1 cellular context compared by ENCODE assay signal in genomic region chr14:55381040-55381439, GRCh38.
TF ChIP-seq lines count a peak whose summit lies in the region.

No MANE protein-coding gene starts in this region.

TF ChIP-seq in HepG2, 621 proteins besides CTCF, POLR2A, EP300 and RAD21:
- peak; percentile 20; the same call in 1 of the 2 replicates for TF ChIP-seq CEBPB (IDR thresholded peaks at IDR 0.05; ENCODE audit: borderline replicate concordance, low read depth, low read length)
- peak; percentile 38; the same call in 1 of the 2 replicates for TF ChIP-seq AHDC1 (CRISPR knock-in tag; IDR thresholded peaks at IDR 0.05; ENCODE audit: borderline replicate concordance)
- TF ChIP-seq TEAD3 (CRISPR knock-in tag; optimal IDR thresholded peaks at IDR 0.05; ENCODE audit: borderline replicate concordance), result peak; percentile 45
- peak; percentile 58; the same call in 1 of the 2 replicates for TF ChIP-seq HOMEZ (CRISPR knock-in tag; IDR thresholded peaks at IDR 0.05; ENCODE audit: low read depth)
- no peak for TF ChIP-seq ZNF180 (CRISPR knock-in tag; IDR thresholded peaks at IDR 0.05; ENCODE audit: borderline replicate concordance, low read depth)
- TF ChIP-seq NFIC (IDR thresholded peaks at IDR 0.05; ENCODE audit: low read length), result no peak
- no peak for TF ChIP-seq SOX13 (IDR thresholded peaks at IDR 0.05)
- peak in 1 of 2 experiments; percentile 63; a peak in 2 of 4 replicates for TF ChIP-seq SOX13 (CRISPR knock-in tag; conservative IDR thresholded peaks at IDR 0.05 in 1 of 2, IDR thresholded peaks at IDR 0.05 in 1 of 2)
- TF ChIP-seq GPN1 (CRISPR knock-in tag; IDR thresholded peaks at IDR 0.05; ENCODE audit: borderline replicate concordance), result no peak
- no peak for TF ChIP-seq FOXK2 (IDR thresholded peaks at IDR 0.05)
- TF ChIP-seq ARID5B (CRISPR knock-in tag; IDR thresholded peaks at IDR 0.05), result 0 out of 2 replicates have a peak, but pooled peaks have one; percentile 32
- no peak for TF ChIP-seq ATF2 (CRISPR knock-in tag; IDR thresholded peaks at IDR 0.05)
- peak; percentile 55; the same call in 1 of the 2 replicates for TF ChIP-seq ATF3 (CRISPR knock-in tag; IDR thresholded peaks at IDR 0.05)
- no peak for TF ChIP-seq ZNF557 (CRISPR knock-in tag; IDR thresholded peaks at IDR 0.05)
- TF ChIP-seq NR2F6 (IDR thresholded peaks at IDR 0.05), result peak; percentile 31; the same call in 1 of the 2 replicates
- no peak for TF ChIP-seq NR2F6 (CRISPR knock-in tag; IDR thresholded peaks at IDR 0.05)
- TF ChIP-seq HNF4A (CRISPR knock-in tag; IDR thresholded peaks at IDR 0.05), result peak; percentile 42; the same call in 1 of the 2 replicates
- no peak for TF ChIP-seq ZNF605 (CRISPR knock-in tag; IDR thresholded peaks at IDR 0.05)
- peak in 1 of 2 experiments; percentile 36; a peak in 1 of 4 replicates for TF ChIP-seq NR2F1 (CRISPR knock-in tag; IDR thresholded peaks at IDR 0.05)
- TF ChIP-seq ISL2 (CRISPR knock-in tag; IDR thresholded peaks at IDR 0.05), result no peak
- TF ChIP-seq ZNF576 (CRISPR knock-in tag; IDR thresholded peaks at IDR 0.05), result no peak
- TF ChIP-seq HNF4G (IDR thresholded peaks at IDR 0.05; ENCODE audit: borderline replicate concordance, low read depth, low read length), result peak; percentile 21; the same call in 1 of the 2 replicates
- no peak for TF ChIP-seq HNF4G (CRISPR knock-in tag; IDR thresholded peaks at IDR 0.05; ENCODE audit: borderline replicate concordance, low read depth)
- TF ChIP-seq PAXIP1 (CRISPR knock-in tag; conservative IDR thresholded peaks at IDR 0.05), result peak; percentile 53
- no peak for TF ChIP-seq SOX6 (IDR thresholded peaks at IDR 0.05)
- TF ChIP-seq SOX6 (CRISPR knock-in tag; IDR thresholded peaks at IDR 0.05), result peak; percentile 50; the same call in 1 of the 2 replicates
- TF ChIP-seq ZNF629 (CRISPR knock-in tag; conservative IDR thresholded peaks at IDR 0.05), result no peak
- peak; percentile 52 for TF ChIP-seq GATAD2A (CRISPR knock-in tag; IDR thresholded peaks at IDR 0.05)
- no peak for TF ChIP-seq ZNF143 (CRISPR knock-in tag; IDR thresholded peaks at IDR 0.05)
- TF ChIP-seq NFATC3 (CRISPR knock-in tag; IDR thresholded peaks at IDR 0.05), result no peak
- TF ChIP-seq CREB1 (IDR thresholded peaks at IDR 0.05), result peak; percentile 54; the same call in 1 of the 2 replicates
- peak; percentile 54; the same call in 1 of the 2 replicates for TF ChIP-seq CREB1 (CRISPR knock-in tag; IDR thresholded peaks at IDR 0.05)
- peak; percentile 84 for TF ChIP-seq ZBTB21 (CRISPR knock-in tag; IDR thresholded peaks at IDR 0.05)
- peak; percentile 50 for TF ChIP-seq FOXA3 (CRISPR knock-in tag; IDR thresholded peaks at IDR 0.05)
- peak; percentile 69 for TF ChIP-seq FOSL2 (CRISPR knock-in tag; IDR thresholded peaks at IDR 0.05)
- TF ChIP-seq SAP130 (CRISPR knock-in tag; IDR thresholded peaks at IDR 0.05; ENCODE audit: low read depth), result peak; percentile 53
- TF ChIP-seq ATF7 (IDR thresholded peaks at IDR 0.05), result no peak
- TF ChIP-seq ATF7 (CRISPR knock-in tag; IDR thresholded peaks at IDR 0.05), result 0 out of 2 replicates have a peak, but pooled peaks have one; percentile 26
- peak; percentile 40; the same call in 1 of the 2 replicates for TF ChIP-seq CREM (IDR thresholded peaks at IDR 0.05)
- no peak for TF ChIP-seq CREM (CRISPR knock-in tag; IDR thresholded peaks at IDR 0.05)
- no peak for TF ChIP-seq MAF1 (CRISPR knock-in tag; IDR thresholded peaks at IDR 0.05; ENCODE audit: borderline replicate concordance)
